ENCODE assay signal across 8 cellular contexts in the genomic region with DNA sequence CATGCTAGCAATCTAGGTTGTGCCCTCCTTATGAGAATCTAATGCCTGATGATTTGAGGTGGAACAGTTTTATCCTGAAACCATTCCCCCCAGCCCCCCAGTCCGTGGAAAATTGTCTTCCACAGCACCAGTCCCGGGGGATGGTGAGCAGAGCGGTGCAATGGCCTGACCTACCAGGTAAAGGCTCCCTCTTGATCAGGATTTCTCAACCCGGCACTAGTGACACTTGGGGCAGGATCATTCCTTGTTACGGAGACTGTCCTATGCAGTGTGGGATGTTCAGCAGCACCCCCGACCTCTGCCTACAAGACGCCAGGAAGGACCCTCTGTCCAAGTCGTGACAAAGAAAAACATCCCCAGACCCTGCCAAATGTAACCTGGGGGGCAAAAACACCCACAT. TPM values are rescaled to one million over a fixed set of nuclear protein-coding genes. Genes with fewer than 3 reads are reported as not detected.
"Had no signal": no experiment of that assay in that cellular context is flagged by ENCODE, and none has a peak within 500 bp of the region (broad histone marks: within the 10 kb centered on the region; RNA-seq: fewer than 3 reads in every experiment).

No MANE protein-coding gene starts in this region.

RNA-seq across cellular contexts. Expression of gene LGALS9B, which starts 34.0 kb away (rescaled TPM):
- total RNA-seq: activated B cell treated with CpG ODN at 0.5 μM for 24 hours; activated CD4-positive, alpha-beta memory T cell treated with anti-CD3 and anti-CD28 coated beads for 36 hours; activated CD4-positive, alpha-beta memory T cell treated with anti-CD3 and anti-CD28 coated beads, Interleukin-2, amount 10 ng/mL, durations not matched to agents 7 days and 5 days; activated CD4-positive, alpha-beta T cell treated with anti-CD3 and anti-CD28 coated beads for 36 hours; activated CD8-positive, alpha-beta memory T cell treated with anti-CD3 and anti-CD28 coated beads for 36 hours; activated CD8-positive, alpha-beta T cell treated with anti-CD3 and anti-CD28 coated beads for 36 hours; T-helper 1 cell treated with Interleukin-12 subunit alpha and Interleukin-12 subunit beta and Interleukin-4 antibody, amounts not matched to agents 30 ng/mL and 1 ng/mL, for 36 hours; T-helper 17 cell had no signal
